Comparison of ENCODE assay signal across 13 cellular contexts in the genomic region with DNA sequence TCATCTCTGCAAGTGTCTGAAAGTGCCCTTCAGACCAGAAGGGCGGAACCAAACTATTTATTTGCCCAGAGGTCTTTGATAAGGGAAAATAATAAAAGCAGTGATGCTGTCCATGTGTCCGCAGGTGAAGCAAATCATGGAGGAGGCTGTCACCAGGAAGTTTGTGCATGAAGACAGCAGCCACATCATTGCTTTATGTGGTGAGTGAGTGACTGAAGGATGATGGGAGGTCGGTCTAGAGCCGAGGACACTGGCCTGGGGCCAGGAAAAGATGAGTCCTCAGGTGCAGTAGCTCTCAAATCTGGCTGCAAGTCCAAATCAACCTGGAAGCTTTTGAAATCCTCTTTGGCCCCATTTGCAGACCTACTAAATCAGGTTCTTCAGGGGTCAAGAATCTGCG. TPM values are rescaled to one million over a fixed set of nuclear protein-coding genes. Genes with fewer than 3 reads are reported as not detected.
DNase-seq lines count a peak whose midpoint lies in the region; TF ChIP-seq lines count a peak whose summit lies in the region.
"Had no signal": no experiment of that assay in that cellular context is flagged by ENCODE, and none has a peak within 500 bp of the region (broad histone marks: within the 10 kb centered on the region; RNA-seq: fewer than 3 reads in every experiment).

No MANE protein-coding gene starts in this region.

- no peak overlapping the region for H3K27ac ChIP-seq in OCI-LY7 (ENCODE audit: low read depth, low read length, poor library complexity, severe bottlenecking)
- no peak overlapping the region for H3K27ac ChIP-seq in right atrium auricular region
- H3K27ac ChIP-seq: heart left ventricle, RWPE1 had no signal

- no peak overlapping the region for H3K4me3 ChIP-seq in OCI-LY7 (ENCODE audit: low read depth, low read length, poor library complexity, severe bottlenecking)
- no peak overlapping the region for H3K4me3 ChIP-seq in right atrium auricular region
- H3K4me3 ChIP-seq: heart left ventricle had no signal

- CTCF ChIA-PET in OCI-LY7 (lab: Charles Lee; ENCODE audit: unreplicated experiment) = no interaction called here

- intact Hi-C loops in OCI-LY7 (cut with micrococcal nuclease; ENCODE audit: unreplicated experiment) = no loop called here

- H3K36me3 ChIP-seq in OCI-LY7 (ENCODE audit: insufficient read depth, low read length) (no peaks in the 10 kb centered on the region), right atrium auricular region (peaks cover 16% of the 10 kb centered on the region)

- no TSS peak for BruUV-seq in OCI-LY7 (replicated peaks; lab: Mats Ljungman, UMichigan)

- DNase-seq in activated T-cell treated with anti-CD3 and anti-CD28 coated beads for 48 hours (ENCODE audit: low read depth) (peak; percentile 33), activated T-cell treated with anti-CD3 and anti-CD28 coated beads for 4 hours (no peak), dermis microvascular lymphatic vessel endothelial cell (ENCODE audit: low read depth in 2 of 2) (peak; percentile 19 to 39), OCI-LY7 (ENCODE audit: low spot score) (no peak), GM13976 (ENCODE audit: low spot score) (no peak), right atrium auricular region (ENCODE audit: low spot score) (no peak)
- DNase-seq in activated CD4-positive, alpha-beta T cell treated with anti-CD3 and anti-CD28 coated beads, Interleukin-2, amount 50 U/mL, for 48 hours = peak; percentile 56 to 68
- DNase-seq in stimulated activated CD8-positive, alpha-beta memory T cell treated with anti-CD3 and anti-CD28 coated beads, Interleukin-4, amount 100 ng/mL, for 48 hours = peak; percentile 73
- DNase-seq: Calu3, heart left ventricle, left cardiac atrium, NCI-H526 had no signal

- no peak for TF ChIP-seq CTCF in OCI-LY7 (conservative IDR thresholded peaks at IDR 0.05; ENCODE audit: low read length)
- TF ChIP-seq CTCF in GM13976 (IDR thresholded peaks at IDR 0.05; ENCODE audit: borderline replicate concordance, control extremely low read depth, extremely low read depth, insufficient read depth, missing control alignments) = no peak
- TF ChIP-seq CTCF in right atrium auricular region (IDR thresholded peaks at IDR 0.05) = no peak

- no peaks in the 10 kb centered on the region for H3K79me2 ChIP-seq in OCI-LY7 (ENCODE audit: insufficient read depth, low read depth, low read length)

- H3K9me3 ChIP-seq in OCI-LY7 (ENCODE audit: low read length) = no peaks in the 10 kb centered on the region
- no peaks in the 10 kb centered on the region for H3K9me3 ChIP-seq in right atrium auricular region
- H3K9me3 ChIP-seq: heart left ventricle had no signal

- H3K27me3 ChIP-seq in right atrium auricular region = no peaks in the 10 kb centered on the region
- H3K27me3 ChIP-seq: heart left ventricle had no signal

- no peaks in the 10 kb centered on the region for H4K20me1 ChIP-seq in OCI-LY7 (ENCODE audit: insufficient read depth, low read length)

- H3K4me2 ChIP-seq in OCI-LY7 (ENCODE audit: low read length) = no peak overlapping the region

- no peak overlapping the region for H2AFZ ChIP-seq in OCI-LY7 (ENCODE audit: low read length)

- no peaks in the 10 kb centered on the region for H3K9me2 ChIP-seq in OCI-LY7 (ENCODE audit: insufficient read depth, low read length)

- H3K4me1 ChIP-seq in OCI-LY7 (ENCODE audit: insufficient read depth, low read length, poor library complexity, severe bottlenecking) (peaks cover 1% of the 10 kb centered on the region), right atrium auricular region (peaks cover 0 to 11% of the 10 kb centered on the region in 2 donors)

- in situ Hi-C loops in GM13976 (cut with MboI; ENCODE audit: low sequenced_read_pairs, unreplicated experiment) = no loop called here

- POLR2A ChIA-PET in OCI-LY7 (lab: Charles Lee) = no interaction called here

RNA-seq across cellular contexts. Expression of a gene that starts 6.1 kb away (rescaled TPM):
- total RNA-seq in dermis microvascular lymphatic vessel endothelial cell = 23.4 and 40.6 TPM in 2 replicates
- 38.4 and 44.0 TPM in 2 replicates for total RNA-seq in OCI-LY7 (2014; rRNA removed; shearing (Covaris generic))
- total RNA-seq in OCI-LY7 (2022) = 49.0 and 50.6 TPM in 2 replicates
- 10 to 100 TPM; 20.9 to 31.4 TPM for total RNA-seq in right atrium auricular region

RNA-seq across cellular contexts. Expression of a gene that starts 7.2 kb away (rescaled TPM):
- total RNA-seq in dermis microvascular lymphatic vessel endothelial cell = 33.4 and 34.4 TPM in 2 replicates
- total RNA-seq in OCI-LY7 (2014; rRNA removed; shearing (Covaris generic)) = 71.4 and 85.8 TPM in 2 replicates
- total RNA-seq in OCI-LY7 (2022) = 48.1 and 58.7 TPM in 2 replicates
- 10 to 100 TPM; 22.5 to 25.9 TPM for total RNA-seq in right atrium auricular region

RNA-seq across cellular contexts. Expression of a gene that starts 39.7 kb away (rescaled TPM):
- 10.9 and 11.6 TPM in 2 replicates for total RNA-seq in dermis microvascular lymphatic vessel endothelial cell
- total RNA-seq in OCI-LY7 (2014; rRNA removed; shearing (Covaris generic)) = 3.8 and 5.6 TPM in 2 replicates
- total RNA-seq in OCI-LY7 (2022) = 5.8 and 12.1 TPM in 2 replicates
- 10 to 100 TPM in 1 of 2 donors, 1 to 10 TPM in 1; 9.7 to 11.5 TPM for total RNA-seq in right atrium auricular region

RNA-seq across cellular contexts. Expression of a gene that starts 39.8 kb away (rescaled TPM):
- total RNA-seq in dermis microvascular lymphatic vessel endothelial cell = 26.3 and 42.7 TPM in 2 replicates
- total RNA-seq in OCI-LY7 (2014; rRNA removed; shearing (Covaris generic)) = 10.2 and 12.5 TPM in 2 replicates
- total RNA-seq in OCI-LY7 (2022) = 17.8 and 18.8 TPM in 2 replicates
- 10 to 100 TPM; 18.2 to 29.3 TPM for total RNA-seq in right atrium auricular region

RNA-seq across cellular contexts. Expression of a gene that starts 57.4 kb away (rescaled TPM):
- 2.4 and 3.5 TPM in 2 replicates for total RNA-seq in dermis microvascular lymphatic vessel endothelial cell
- 17.7 and 22.2 TPM in 2 replicates for total RNA-seq in OCI-LY7 (2014; rRNA removed; shearing (Covaris generic))
- 58.7 and 60.0 TPM in 2 replicates for total RNA-seq in OCI-LY7 (2022)
- total RNA-seq in right atrium auricular region = 1 to 10 TPM; 3.7 to 7.7 TPM

Comparison
In these comparisons a context has a peak if more than half of its experiments do, and no peak if none do; other contexts are left out.
1. DNase-seq: peak in activated T-cell treated with anti-CD3 and anti-CD28 coated beads for 48 hours (single experiment), activated CD4-positive, alpha-beta T cell treated with anti-CD3 and anti-CD28 coated beads, Interleukin-2, amount 50 U/mL, for 48 hours (2 of 2), dermis microvascular lymphatic vessel endothelial cell (2 of 2) and stimulated activated CD8-positive, alpha-beta memory T cell treated with anti-CD3 and anti-CD28 coated beads, Interleukin-4, amount 100 ng/mL, for 48 hours (single experiment); none in activated T-cell treated with anti-CD3 and anti-CD28 coated beads for 4 hours (single experiment), OCI-LY7 (single experiment), GM13976 (single experiment) and right atrium auricular region (single experiment).